Comparison of ENCODE assay signal across 16 cellular contexts in the genomic region with DNA sequence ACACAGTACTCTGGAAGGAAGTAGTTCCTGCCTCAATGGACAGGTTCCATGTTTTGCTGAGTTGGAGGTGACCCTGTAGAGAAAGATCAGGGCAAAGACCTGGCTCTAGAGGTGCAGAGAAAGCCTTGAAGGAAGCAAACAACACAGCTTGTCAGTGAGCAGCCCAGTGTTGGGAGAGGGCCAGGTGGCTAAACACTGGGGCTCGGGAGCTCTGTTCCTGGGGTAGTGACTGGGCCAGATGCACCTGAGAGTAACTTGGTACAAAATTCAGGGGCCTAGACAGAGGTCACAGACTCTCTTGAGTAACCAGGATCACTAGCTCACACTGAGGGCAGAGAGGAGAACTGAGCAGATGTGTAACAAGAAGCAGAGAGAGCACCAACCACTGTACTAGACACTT.
DNase-seq lines count a peak whose midpoint lies in the region; ATAC-seq and TF ChIP-seq lines count a peak whose summit lies in the region.
"Had no signal": no experiment of that assay in that cellular context is flagged by ENCODE, and none has a peak within 500 bp of the region (broad histone marks: within the 10 kb centered on the region; RNA-seq: fewer than 3 reads in every experiment).

No MANE protein-coding gene starts in this region.

- H2BK5ac ChIP-seq in mesendoderm (ENCODE audit: low read length) = no peak overlapping the region

- no peaks in the 10 kb centered on the region for H3K27me3 ChIP-seq in OCI-LY3 (ENCODE audit: low read depth, low read length)
- H3K27me3 ChIP-seq in mesendoderm (ENCODE audit: insufficient read depth, low read length, poor library complexity) = no peaks in the 10 kb centered on the region

- H3K27ac ChIP-seq in OCI-LY3 (ENCODE audit: low read length) (peak overlapping the region; percentile 72), mesendoderm (ENCODE audit: low read depth, low read length) (no peak overlapping the region)
- H3K27ac ChIP-seq: BLaER1, C4-2B, GM23248 had no signal

- H3K9me3 ChIP-seq in OCI-LY3 (ENCODE audit: insufficient read depth, low read length) = no peaks in the 10 kb centered on the region
- H3K9me3 ChIP-seq: Caco-2 had no signal

- H3K4me2 ChIP-seq in OCI-LY3 (ENCODE audit: low read length) (peak overlapping the region; percentile 29; the same call in 1 of the 2 replicates), mesendoderm (ENCODE audit: low read length) (no peak overlapping the region)
- H3K4me2 ChIP-seq: BLaER1 had no signal

- H2AK5ac ChIP-seq in mesendoderm (ENCODE audit: low read length) = no peak overlapping the region

- H4K20me1 ChIP-seq in OCI-LY3 (ENCODE audit: insufficient read depth, low read length) = no peaks in the 10 kb centered on the region
- H4K20me1 ChIP-seq: BLaER1 had no signal

- no peak overlapping the region for H3K18ac ChIP-seq in mesendoderm (ENCODE audit: low read length)

- DNase-seq in mesenteric fat pad (ENCODE audit: low spot score) (peak; percentile 65), mesendoderm (no peak)
- DNase-seq: Caco-2; CD4-positive, CD25-positive, alpha-beta regulatory T cell; DMS153; DND-41; GM23248; H7; HCEC 1CT had no signal

- no peaks in the 10 kb centered on the region for H3K36me3 ChIP-seq in OCI-LY3 (replicated peaks; ENCODE audit: low read depth, low read length)
- H3K36me3 ChIP-seq in mesendoderm (ENCODE audit: control insufficient read depth, insufficient read depth, low read length) = no peaks in the 10 kb centered on the region
- H3K36me3 ChIP-seq: BLaER1 had no signal

- no peaks in the 10 kb centered on the region for H3K79me1 ChIP-seq in mesendoderm (ENCODE audit: low read length)

- ATAC-seq in HG02610 (IDR thresholded peaks at IDR 0.05; ENCODE audit: unreplicated experiment) (peak; percentile 11), HG02571 (IDR thresholded peaks at IDR 0.05; ENCODE audit: unreplicated experiment) (no peak), GM18511 (IDR thresholded peaks at IDR 0.05; ENCODE audit: unreplicated experiment) (no peak)
- ATAC-seq: CD8-positive, alpha-beta T cell had no signal

- H3K79me2 ChIP-seq in OCI-LY3 (ENCODE audit: low read length) (no peaks in the 10 kb centered on the region), mesendoderm (ENCODE audit: control insufficient read depth, insufficient read depth, low read length) (no peaks in the 10 kb centered on the region)

- no peak for TF ChIP-seq CTCF in OCI-LY3 (IDR thresholded peaks at IDR 0.05; ENCODE audit: low read depth, low read length)

- no peak overlapping the region for H3K56ac ChIP-seq in mesendoderm (ENCODE audit: low read length)

- no peak overlapping the region for H2AFZ ChIP-seq in OCI-LY3 (ENCODE audit: low read depth, low read length)
- H2AFZ ChIP-seq: GM23248 had no signal

- no peak overlapping the region for H3K4me3 ChIP-seq in OCI-LY3 (ENCODE audit: low read length)
- H3K4me3 ChIP-seq in mesendoderm (ENCODE audit: low read length) = no peak overlapping the region
- H3K4me3 ChIP-seq: BLaER1, GM23248 had no signal

- no peak overlapping the region for H4K5ac ChIP-seq in mesendoderm (ENCODE audit: low read length)

- H3K4me1 ChIP-seq in OCI-LY3 (ENCODE audit: low read length) = peaks cover 45% of the 10 kb centered on the region
- H3K4me1 ChIP-seq in mesendoderm (ENCODE audit: control insufficient read depth, low read depth, low read length) = no peaks in the 10 kb centered on the region
- H3K4me1 ChIP-seq: Caco-2 had no signal

- H2BK15ac ChIP-seq in mesendoderm (replicated peaks; ENCODE audit: low read depth) = no peak overlapping the region

- no peak overlapping the region for H2BK120ac ChIP-seq in mesendoderm (ENCODE audit: low read depth, low read length)

- no peak overlapping the region for H3K4ac ChIP-seq in mesendoderm (ENCODE audit: low read depth, low read length)

- no peak overlapping the region for H4K8ac ChIP-seq in mesendoderm (ENCODE audit: low read depth, low read length)

- H3K9ac ChIP-seq in OCI-LY3 (ENCODE audit: low read length) (no peak overlapping the region), mesendoderm (ENCODE audit: low read length) (no peak overlapping the region)
- H3K9ac ChIP-seq: BLaER1, GM23248 had no signal

- WGBS in mesendoderm (ENCODE audit: extremely low coverage, insufficient coverage, low lambda C conversion rate) = no CpG with 5 or more reads among the region's 1 CpG

- no peak overlapping the region for H3K23ac ChIP-seq in mesendoderm (ENCODE audit: low read length)
